In genomic region chr7:134925766-134926165, GRCh38 we compare ENCODE assay signal across 20 cellular contexts.
"Had no signal": no experiment of that assay in that cellular context is flagged by ENCODE, and none has a peak within 500 bp of the region (broad histone marks: within the 10 kb centered on the region; RNA-seq: fewer than 3 reads in every experiment).

No MANE protein-coding gene starts in this region.

- H3K9me3 Mint-ChIP-seq: activated CD4-positive, alpha-beta memory T cell treated with anti-CD3 and anti-CD28 coated beads for 36 hours; stimulated activated effector memory CD8-positive, alpha-beta T cell treated with anti-CD3 and anti-CD28 coated beads, Interleukin-12 subunit alpha, Interleukin-12 subunit beta, amount 100 ng/mL, for 72 hours had no signal

- H3K4me1 Mint-ChIP-seq: activated naive CD4-positive, alpha-beta T cell treated with anti-CD3 and anti-CD28 coated beads, Interleukin-2, amount 50 U/mL, for 24 hours; naive thymus-derived CD8-positive, alpha-beta T cell; stimulated activated effector memory CD8-positive, alpha-beta T cell treated with anti-CD3 and anti-CD28 coated beads, Interleukin-12 subunit alpha, Interleukin-12 subunit beta, amount 100 ng/mL, for 72 hours; T-helper 17 cell had no signal

- H3K27ac ChIP-seq: gastrocnemius medialis, thyroid gland, WERI-Rb-1 had no signal

- H3K27me3 Mint-ChIP-seq: activated CD4-positive, alpha-beta memory T cell treated with anti-CD3 and anti-CD28 coated beads for 36 hours; activated CD4-positive, alpha-beta T cell treated with anti-CD3 and anti-CD28 coated beads for 36 hours; activated naive CD4-positive, alpha-beta T cell treated with anti-CD3 and anti-CD28 coated beads, Interleukin-2, amount 50 U/mL, for 24 hours; naive thymus-derived CD8-positive, alpha-beta T cell; T-helper 17 cell had no signal

- H3K36me3 Mint-ChIP-seq: activated CD4-positive, alpha-beta memory T cell treated with anti-CD3 and anti-CD28 coated beads for 36 hours; stimulated activated effector memory CD8-positive, alpha-beta T cell treated with anti-CD3 and anti-CD28 coated beads, Interleukin-12 subunit alpha, Interleukin-12 subunit beta, amount 100 ng/mL, for 72 hours had no signal

- H3K27me3 ChIP-seq: adrenal gland, gastrocnemius medialis, heart right ventricle, thyroid gland, uterus had no signal

- DNase-seq: activated CD4-positive, alpha-beta memory T cell treated with anti-CD3 and anti-CD28 coated beads for 36 hours; activated CD4-positive, alpha-beta T cell treated with anti-CD3 and anti-CD28 coated beads for 36 hours; activated effector memory CD4-positive, alpha-beta T cell treated with Interleukin-2 at 50 U/mL for 16 hours; activated T-cell treated with anti-CD3 and anti-CD28 coated beads, Interleukin-2, amount 50 U/mL, for 4 hours; adrenal gland; caudate nucleus; cortex of kidney; effector CD8-positive, alpha-beta T cell; gastrocnemius medialis; heart right ventricle; mammary epithelial cell; naive thymus-derived CD8-positive, alpha-beta T cell; stimulated activated CD4-positive, alpha-beta T cell treated with anti-CD3 and anti-CD28 coated beads, Interleukin-12 subunit alpha, Interleukin-12 subunit beta, amount 100 ng/mL, for 4 hours; stimulated activated CD4-positive, alpha-beta T cell treated with anti-CD3 and anti-CD28 coated beads, Interleukin-2, amount 100 ng/mL, for 24 hours; T-helper 17 cell; thyroid gland; uterus; WERI-Rb-1 had no signal

- H3K4me1 ChIP-seq: uterus had no signal

- H3K4me3 Mint-ChIP-seq: activated CD4-positive, alpha-beta memory T cell treated with anti-CD3 and anti-CD28 coated beads for 36 hours; activated CD4-positive, alpha-beta T cell treated with anti-CD3 and anti-CD28 coated beads for 36 hours; activated naive CD4-positive, alpha-beta T cell treated with anti-CD3 and anti-CD28 coated beads, Interleukin-2, amount 50 U/mL, for 24 hours; activated T-cell treated with anti-CD3 and anti-CD28 coated beads, Interleukin-2, amount 50 U/mL, for 4 hours; naive thymus-derived CD8-positive, alpha-beta T cell; stimulated activated effector memory CD8-positive, alpha-beta T cell treated with anti-CD3 and anti-CD28 coated beads, Interleukin-12 subunit alpha, Interleukin-12 subunit beta, amount 100 ng/mL, for 72 hours; T-helper 17 cell had no signal

- H3K36me3 ChIP-seq: adrenal gland, gastrocnemius medialis, thyroid gland, uterus, WERI-Rb-1 had no signal

- ATAC-seq: activated CD4-positive, alpha-beta T cell treated with anti-CD3 and anti-CD28 coated beads for 36 hours; activated T-cell treated with anti-CD3 and anti-CD28 coated beads, Interleukin-2, amount 50 U/mL, for 4 hours; gastrocnemius medialis; naive thymus-derived CD8-positive, alpha-beta T cell; stimulated activated effector memory CD8-positive, alpha-beta T cell treated with anti-CD3 and anti-CD28 coated beads, Interleukin-12 subunit alpha, Interleukin-12 subunit beta, amount 100 ng/mL, for 72 hours; T-helper 17 cell had no signal

- H3K9me3 ChIP-seq: adrenal gland, gastrocnemius medialis, heart right ventricle, thyroid gland, uterus had no signal

- H3K4me3 ChIP-seq: adrenal gland, gastrocnemius medialis, heart right ventricle, thyroid gland, uterus had no signal

- H3K27ac Mint-ChIP-seq: activated CD4-positive, alpha-beta memory T cell treated with anti-CD3 and anti-CD28 coated beads for 36 hours; activated CD4-positive, alpha-beta T cell treated with anti-CD3 and anti-CD28 coated beads for 36 hours; activated naive CD4-positive, alpha-beta T cell treated with anti-CD3 and anti-CD28 coated beads, Interleukin-2, amount 50 U/mL, for 24 hours; naive thymus-derived CD8-positive, alpha-beta T cell; stimulated activated effector memory CD8-positive, alpha-beta T cell treated with anti-CD3 and anti-CD28 coated beads, Interleukin-12 subunit alpha, Interleukin-12 subunit beta, amount 100 ng/mL, for 72 hours; T-helper 17 cell had no signal
